In genomic region chr22:44026630-44027511, GRCh38 we compare ENCODE assay signal across 1 cellular context.
A peak's percentile ranks its signal among the peaks of the same experiment; 100 is the strongest.
TF ChIP-seq lines count a peak whose summit lies in the region.

No MANE protein-coding gene starts in this region.

TF ChIP-seq in K562, 482 proteins besides CTCF, POLR2A, EP300 and RAD21 (continued from another document and continues in another):
- TF ChIP-seq ZBTB40 (IDR thresholded peaks at IDR 0.05) (peak; percentile 15; the same call in 1 of the 2 replicates), ZBTB40 (CRISPR knock-in tag; IDR thresholded peaks at IDR 0.05) (no peak), ZNF57 (CRISPR knock-in tag; IDR thresholded peaks at IDR 0.05) (no peak), ID3 (CRISPR knock-in tag; IDR thresholded peaks at IDR 0.05) (no peak), ID3 (tag; IDR thresholded peaks at IDR 0.05) (no peak), RBFOX2 (IDR thresholded peaks at IDR 0.05; ENCODE audit: low read depth, low read length) (peak; percentile 62), NONO (IDR thresholded peaks at IDR 0.05; ENCODE audit: low read depth in 2 of 2, low read length in 1 of 2) (peak in 1 of 2 experiments; percentile 14; a peak in 1 of 4 replicates), FOXK2 (conservative IDR thresholded peaks at IDR 0.05 in 1 of 2, IDR thresholded peaks at IDR 0.05 in 1 of 2; ENCODE audit: low read depth in 2 of 2) (peak in 1 of 2 experiments; percentile 35; a peak in 1 of 4 replicates), SAFB (IDR thresholded peaks at IDR 0.05; ENCODE audit: borderline replicate concordance, low read depth, low read length) (no peak), YY1 (IDR thresholded peaks at IDR 0.05; ENCODE audit: borderline replicate concordance in 1 of 3, control insufficient read depth in 1 of 3, extremely low read depth in 1 of 3, insufficient read depth in 3 of 3, insufficient read length in 1 of 3, insufficient replicate concordance in 2 of 3, low read depth in 1 of 3, low read length in 2 of 3) (peak in 1 of 3 experiments; percentile 11), UBTF (IDR thresholded peaks at IDR 0.05; ENCODE audit: borderline replicate concordance in 1 of 2, low read depth in 2 of 2, low read length in 2 of 2) (0 out of 4 replicates have a peak, but pooled peaks of 1 of the 2 experiments have one; percentile 54), TBP (optimal IDR thresholded peaks at IDR 0.05; ENCODE audit: low read depth, low read length) (peak; percentile 45), ZNF584 (CRISPR knock-in tag; IDR thresholded peaks at IDR 0.05; ENCODE audit: low read depth) (0 out of 2 replicates have a peak, but pooled peaks have one; percentile 56), MAFK (IDR thresholded peaks at IDR 0.05; ENCODE audit: low read length) (no peak), JUND (IDR thresholded peaks at IDR 0.05; ENCODE audit: borderline replicate concordance, low read depth, low read length) (0 out of 2 replicates have a peak, but pooled peaks have one; percentile 4), JUND (tag; IDR thresholded peaks at IDR 0.05; ENCODE audit: borderline replicate concordance, low read depth, low read length) (no peak), ZNF431 (CRISPR knock-in tag; IDR thresholded peaks at IDR 0.05) (no peak), L3MBTL2 (IDR thresholded peaks at IDR 0.05) (peak; percentile 54), PKNOX1 (IDR thresholded peaks at IDR 0.05) (peak; percentile 86), RBM14 (IDR thresholded peaks at IDR 0.05; ENCODE audit: borderline replicate concordance, insufficient read depth, low read depth, low read length) (no peak), ATF3 (IDR thresholded peaks at IDR 0.05) (peak; percentile 13; the same call in 1 of the 2 replicates), ATF3 (CRISPR knock-in tag; conservative IDR thresholded peaks at IDR 0.05) (no peak), RAD51 (IDR thresholded peaks at IDR 0.05; ENCODE audit: borderline replicate concordance, low read depth) (peak; percentile 94), KDM1A (IDR thresholded peaks at IDR 0.05) (peak in 1 of 2 experiments; percentile 60; a peak in 2 of 4 replicates), TOE1 (IDR thresholded peaks at IDR 0.05; ENCODE audit: borderline replicate concordance) (peak; percentile 93), TOE1 (CRISPR knock-in tag; IDR thresholded peaks at IDR 0.05; ENCODE audit: borderline replicate concordance, low read depth) (no peak), MGA (IDR thresholded peaks at IDR 0.05) (peak; percentile 48), KDM5B (IDR thresholded peaks at IDR 0.05; ENCODE audit: insufficient replicate concordance, low read depth, low read length) (peak; percentile 44), PHF8 (IDR thresholded peaks at IDR 0.05; ENCODE audit: borderline replicate concordance, low read length) (peak; percentile 36; the same call in 1 of the 2 replicates)
